In genomic region chr17:50630524-50631194, GRCh38 we compare ENCODE assay signal across 8 cellular contexts. TPM values are rescaled to one million over a fixed set of nuclear protein-coding genes. Genes with fewer than 3 reads are reported as not detected.
DNase-seq lines count a peak whose midpoint lies in the region; ATAC-seq and TF ChIP-seq lines count a peak whose summit lies in the region.

No MANE protein-coding gene starts in this region.

- no peak overlapping the region for H3K23ac ChIP-seq in H9 (ENCODE audit: insufficient read length, low read depth, low read length)

- H3K23me2 ChIP-seq in H9 (ENCODE audit: insufficient read length, low read depth, low read length, poor library complexity, severe bottlenecking) = peaks cover 9% of the 10 kb centered on the region

- no peak overlapping the region for H3K56ac ChIP-seq in H9 (ENCODE audit: insufficient read length, low read depth, low read length)

- H3K4me1 Mint-ChIP-seq in H9 = peaks cover 24 to 33% of the 10 kb centered on the region in 2 experiments
- H3K4me1 Mint-ChIP-seq in activated naive CD8-positive, alpha-beta T cell treated with anti-CD3 and anti-CD28 coated beads for 36 hours = peaks cover 3% of the 10 kb centered on the region

- no peak overlapping the region for H3T11ph ChIP-seq in H9 (ENCODE audit: low read length)

- DNase-seq in AG20443 (ENCODE audit: low spot score) = peak; percentile 69
- DNase-seq in H9 = peak; percentile 79
- peak; percentile 60 for DNase-seq in activated naive CD8-positive, alpha-beta T cell treated with anti-CD3 and anti-CD28 coated beads for 36 hours
- DNase-seq in iPS-NIHi11 (ENCODE audit: low spot score) = peak; percentile 85
- peak; percentile 13 to 58 (median 26) for DNase-seq in stimulated activated CD4-positive, alpha-beta T cell treated with anti-CD3 and anti-CD28 coated beads, TNF-alpha, amount 100 ng/mL, for 24 hours (ENCODE audit: low read depth in 3 of 3)
- DNase-seq in occipital lobe (lab: John Stamatoyannopoulos, UW) = no peak

- H4K91ac ChIP-seq in H9 (ENCODE audit: insufficient read length, low read depth, low read length) = no peak overlapping the region

- TF ChIP-seq CTCF in H9 (conservative IDR thresholded peaks at IDR 0.05) = peak; percentile 90

- no peak overlapping the region for H3K4me2 ChIP-seq in H9 (ENCODE audit: insufficient read depth, insufficient read length, low read length)

- no peak overlapping the region for H3K9ac ChIP-seq in H9 (ENCODE audit: extremely low read depth, insufficient read length, low read length)

- H2BK120ac ChIP-seq in H9 (ENCODE audit: low read depth, low read length, poor library complexity, severe bottlenecking) = no peak overlapping the region

- peaks cover 22% of the 10 kb centered on the region; the same call in 1 of the 2 replicates for H3K27me3 ChIP-seq in H9 (ENCODE audit: insufficient read depth, low read length)

- H2BK12ac ChIP-seq in H9 (ENCODE audit: insufficient read length, low read depth, low read length) = no peak overlapping the region

- H2AFZ ChIP-seq in H9 (ENCODE audit: low read length) = no peak overlapping the region

- H3K79me2 ChIP-seq in H9 (ENCODE audit: insufficient read depth, low read length) = no peaks in the 10 kb centered on the region

- H2BK15ac ChIP-seq in H9 (ENCODE audit: low read depth, low read length) = no peak overlapping the region

- H3K27me3 Mint-ChIP-seq in H9 (ENCODE audit: low read depth) = peaks cover 55% of the 10 kb centered on the region
- H3K27me3 Mint-ChIP-seq in activated naive CD8-positive, alpha-beta T cell treated with anti-CD3 and anti-CD28 coated beads for 36 hours = peaks cover 88% of the 10 kb centered on the region

- ATAC-seq in SK-N-SH treated with all-trans-retinoic acid at 6 μM for 48 hours (peak; percentile 57), HG03108 (IDR thresholded peaks at IDR 0.05; ENCODE audit: unreplicated experiment) (no peak)

- no peak overlapping the region for H4K5ac ChIP-seq in H9 (ENCODE audit: insufficient read length, low read depth, low read length)

- no peaks in the 10 kb centered on the region for H3K4me1 ChIP-seq in H9 (ENCODE audit: insufficient read depth, low read length)

- no peaks in the 10 kb centered on the region for H3K36me3 Mint-ChIP-seq in H9 (ENCODE audit: insufficient read depth in 1 of 3, low read depth in 3 of 3)
- H3K36me3 Mint-ChIP-seq in activated naive CD8-positive, alpha-beta T cell treated with anti-CD3 and anti-CD28 coated beads for 36 hours = no peaks in the 10 kb centered on the region

- H3K14ac ChIP-seq in H9 (ENCODE audit: insufficient read depth, low read length) = no peak overlapping the region

- no peak overlapping the region for H2AK5ac ChIP-seq in H9 (ENCODE audit: insufficient read length, low read length)

- no peak overlapping the region for H2BK20ac ChIP-seq in H9 (ENCODE audit: low read depth, low read length, poor library complexity, severe bottlenecking)

- H3K27ac Mint-ChIP-seq in H9 = no peak overlapping the region
- no peak overlapping the region for H3K27ac Mint-ChIP-seq in activated naive CD8-positive, alpha-beta T cell treated with anti-CD3 and anti-CD28 coated beads for 36 hours

- no peak overlapping the region for H3K27ac ChIP-seq in H9 (ENCODE audit: insufficient read length, low read depth, low read length)

- H4K8ac ChIP-seq in H9 (replicated peaks; ENCODE audit: insufficient read length, low read depth, low read length) = no peak overlapping the region

- no peak overlapping the region for H2BK5ac ChIP-seq in H9 (ENCODE audit: insufficient read length, low read length)

- no peak overlapping the region for H3K4ac ChIP-seq in H9 (ENCODE audit: low read depth, low read length)

- no peaks in the 10 kb centered on the region for H3K79me1 ChIP-seq in H9 (ENCODE audit: insufficient read depth, low read depth, low read length, poor library complexity, severe bottlenecking)

- H3K9me3 Mint-ChIP-seq in H9 = no peaks in the 10 kb centered on the region
- no peaks in the 10 kb centered on the region for H3K9me3 Mint-ChIP-seq in activated naive CD8-positive, alpha-beta T cell treated with anti-CD3 and anti-CD28 coated beads for 36 hours

- H3K4me3 Mint-ChIP-seq in H9 = peak overlapping the region in 1 of 2 experiments; percentile 1; a peak in 1 of 5 replicates
- H3K4me3 Mint-ChIP-seq in activated naive CD8-positive, alpha-beta T cell treated with anti-CD3 and anti-CD28 coated beads for 36 hours = no peak overlapping the region

- no peak overlapping the region for H3K18ac ChIP-seq in H9 (ENCODE audit: insufficient read length, low read depth, low read length)

- WGBS in H9 (ENCODE audit: extremely low coverage, insufficient read length, low lambda C conversion rate) = no CpG with 5 or more reads among the region's 7 CpGs

- H3K9me3 ChIP-seq in H9 (ENCODE audit: control insufficient read depth, low read depth, low read length) = no peaks in the 10 kb centered on the region

- no peaks in the 10 kb centered on the region for H4K20me1 ChIP-seq in H9 (ENCODE audit: control insufficient read depth, insufficient read depth, insufficient read length)

TF ChIP-seq in SK-N-SH treated with all-trans-retinoic acid at 6 μM for 48 hours, 23 proteins besides CTCF, POLR2A, EP300 and RAD21:
- TF ChIP-seq ZNF8 (CRISPR knock-in tag; IDR thresholded peaks at IDR 0.05) = no peak
- no peak for TF ChIP-seq ESRRG (CRISPR knock-in tag; IDR thresholded peaks at IDR 0.05)
- no peak for TF ChIP-seq ZC3H10 (CRISPR knock-in tag; IDR thresholded peaks at IDR 0.05)
- TF ChIP-seq ZFP30 (CRISPR knock-in tag; IDR thresholded peaks at IDR 0.05) = no peak
- TF ChIP-seq ZFP3 (CRISPR knock-in tag; IDR thresholded peaks at IDR 0.05) = no peak
- no peak for TF ChIP-seq BACH2 (CRISPR knock-in tag; IDR thresholded peaks at IDR 0.05; ENCODE audit: borderline replicate concordance)
- TF ChIP-seq CSDC2 (CRISPR knock-in tag; IDR thresholded peaks at IDR 0.05) = no peak

RNA-seq across cellular contexts. Expression of gene ABCC3, which starts 4.0 kb away (rescaled TPM):
- total RNA-seq in H9 (2021) (0.31 and 0.59 TPM in 2 replicates), occipital lobe (0.16 TPM)
- total RNA-seq in activated naive CD8-positive, alpha-beta T cell treated with anti-CD3 and anti-CD28 coated beads for 36 hours = not detected
